Comparison of ENCODE assay signal across 1 cellular context in the genomic region with DNA sequence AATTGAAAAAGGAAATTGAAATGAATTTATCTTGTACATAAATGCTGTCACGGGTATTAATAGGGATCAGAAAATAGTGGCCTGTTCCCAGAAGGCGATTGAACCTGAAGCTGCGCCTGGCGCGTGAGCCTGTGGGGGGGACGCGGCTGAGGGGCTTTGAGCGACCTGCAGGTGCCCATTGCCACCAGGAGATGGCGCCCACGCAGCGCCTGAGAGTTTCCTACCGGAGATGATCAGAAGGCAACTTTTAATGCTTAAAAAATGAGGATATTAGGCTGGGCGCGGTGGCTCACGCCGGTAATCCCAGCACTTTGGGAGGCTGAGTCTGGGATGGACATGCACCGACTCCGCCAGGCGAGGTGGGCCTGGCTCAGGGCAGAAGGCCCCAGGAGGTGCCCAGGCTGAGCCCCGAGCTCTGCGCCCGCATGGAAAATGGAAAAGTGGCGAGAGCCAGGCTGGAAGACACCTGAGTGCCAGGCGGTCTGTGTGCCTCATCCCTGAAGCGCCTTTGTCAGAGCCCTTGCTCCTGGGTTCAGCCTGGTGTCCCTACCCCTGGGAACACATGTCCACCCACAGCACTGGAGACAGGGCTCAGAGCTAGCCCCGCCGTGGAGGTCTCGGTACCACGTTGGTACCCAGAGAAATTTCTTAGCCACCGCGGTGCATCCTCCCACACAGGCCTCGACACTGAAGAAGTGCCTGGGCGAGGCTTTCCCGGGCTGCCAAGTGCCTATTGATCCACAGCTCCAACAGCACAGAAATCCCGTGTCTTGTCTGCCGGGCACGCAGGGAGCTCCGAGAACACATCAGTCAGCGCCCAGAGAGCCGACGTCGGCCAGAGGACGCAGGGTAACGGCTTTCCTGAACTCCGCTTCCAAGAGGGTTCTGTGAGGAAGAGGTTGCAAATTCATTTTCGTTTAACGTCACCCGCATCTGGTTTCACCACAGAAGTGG.
TF ChIP-seq lines count a peak whose summit lies in the region.

No MANE protein-coding gene starts in this region.

TF ChIP-seq in HepG2, 621 proteins besides CTCF, POLR2A, EP300 and RAD21 (continued from another document and continues in another):
- TF ChIP-seq ZSCAN5A (CRISPR knock-in tag; IDR thresholded peaks at IDR 0.05; ENCODE audit: borderline replicate concordance) (no peak), NPAS2 (CRISPR knock-in tag; IDR thresholded peaks at IDR 0.05; ENCODE audit: borderline replicate concordance) (no peak), DNMT1 (CRISPR knock-in tag; IDR thresholded peaks at IDR 0.05) (no peak), ZEB1 (IDR thresholded peaks at IDR 0.05; ENCODE audit: insufficient replicate concordance, low read depth) (no peak), ZNF234 (CRISPR knock-in tag; conservative IDR thresholded peaks at IDR 0.05) (no peak), MLX (CRISPR knock-in tag; IDR thresholded peaks at IDR 0.05) (no peak), ZBTB7B (CRISPR knock-in tag; IDR thresholded peaks at IDR 0.05) (0 out of 2 replicates have a peak, but pooled peaks have one; percentile 61), NFE2L2 (IDR thresholded peaks at IDR 0.05; ENCODE audit: low read length) (no peak), XBP1 (CRISPR knock-in tag; IDR thresholded peaks at IDR 0.05) (no peak), MIER2 (CRISPR knock-in tag; IDR thresholded peaks at IDR 0.05) (no peak), TOPORS (CRISPR knock-in tag; IDR thresholded peaks at IDR 0.05) (no peak), ZNF597 (CRISPR knock-in tag; IDR thresholded peaks at IDR 0.05) (no peak), ADNP (CRISPR knock-in tag; IDR thresholded peaks at IDR 0.05) (no peak), HBP1 (CRISPR knock-in tag; IDR thresholded peaks at IDR 0.05; ENCODE audit: low read depth) (no peak), HHEX (CRISPR knock-in tag; IDR thresholded peaks at IDR 0.05) (no peak), ZNF280D (CRISPR knock-in tag; IDR thresholded peaks at IDR 0.05) (no peak), AGO1 (IDR thresholded peaks at IDR 0.05; ENCODE audit: low read depth, low read length, poor library complexity, severe bottlenecking) (peak; percentile 51), ZNF800 (CRISPR knock-in tag; IDR thresholded peaks at IDR 0.05) (no peak), PHF8 (CRISPR knock-in tag; IDR thresholded peaks at IDR 0.05) (no peak), ZNF260 (CRISPR knock-in tag; IDR thresholded peaks at IDR 0.05; ENCODE audit: borderline replicate concordance, low read depth) (no peak), MED8 (CRISPR knock-in tag; IDR thresholded peaks at IDR 0.05; ENCODE audit: insufficient replicate concordance) (no peak), GTF3A (CRISPR knock-in tag; conservative IDR thresholded peaks at IDR 0.05) (no peak), STAG1 (CRISPR knock-in tag; IDR thresholded peaks at IDR 0.05) (peak; percentile 86), CEBPG (CRISPR knock-in tag; IDR thresholded peaks at IDR 0.05) (no peak), ZNF749 (CRISPR knock-in tag; IDR thresholded peaks at IDR 0.05; ENCODE audit: borderline replicate concordance) (no peak), ZNF232 (CRISPR knock-in tag; IDR thresholded peaks at IDR 0.05; ENCODE audit: borderline replicate concordance) (no peak), NR2F6 (IDR thresholded peaks at IDR 0.05) (no peak), NR2F6 (CRISPR knock-in tag; IDR thresholded peaks at IDR 0.05) (no peak), SALL2 (CRISPR knock-in tag; IDR thresholded peaks at IDR 0.05) (no peak), PITX1 (CRISPR knock-in tag; IDR thresholded peaks at IDR 0.05) (no peak), ZNF614 (CRISPR knock-in tag; IDR thresholded peaks at IDR 0.05; ENCODE audit: borderline replicate concordance) (no peak), HNF4G (IDR thresholded peaks at IDR 0.05; ENCODE audit: borderline replicate concordance, low read depth, low read length) (no peak), HNF4G (CRISPR knock-in tag; IDR thresholded peaks at IDR 0.05; ENCODE audit: borderline replicate concordance, low read depth) (no peak), IKZF4 (CRISPR knock-in tag; IDR thresholded peaks at IDR 0.05; ENCODE audit: borderline replicate concordance, low read depth, not compliant biosample characterization) (no peak)
- TF ChIP-seq, protein P1, sequence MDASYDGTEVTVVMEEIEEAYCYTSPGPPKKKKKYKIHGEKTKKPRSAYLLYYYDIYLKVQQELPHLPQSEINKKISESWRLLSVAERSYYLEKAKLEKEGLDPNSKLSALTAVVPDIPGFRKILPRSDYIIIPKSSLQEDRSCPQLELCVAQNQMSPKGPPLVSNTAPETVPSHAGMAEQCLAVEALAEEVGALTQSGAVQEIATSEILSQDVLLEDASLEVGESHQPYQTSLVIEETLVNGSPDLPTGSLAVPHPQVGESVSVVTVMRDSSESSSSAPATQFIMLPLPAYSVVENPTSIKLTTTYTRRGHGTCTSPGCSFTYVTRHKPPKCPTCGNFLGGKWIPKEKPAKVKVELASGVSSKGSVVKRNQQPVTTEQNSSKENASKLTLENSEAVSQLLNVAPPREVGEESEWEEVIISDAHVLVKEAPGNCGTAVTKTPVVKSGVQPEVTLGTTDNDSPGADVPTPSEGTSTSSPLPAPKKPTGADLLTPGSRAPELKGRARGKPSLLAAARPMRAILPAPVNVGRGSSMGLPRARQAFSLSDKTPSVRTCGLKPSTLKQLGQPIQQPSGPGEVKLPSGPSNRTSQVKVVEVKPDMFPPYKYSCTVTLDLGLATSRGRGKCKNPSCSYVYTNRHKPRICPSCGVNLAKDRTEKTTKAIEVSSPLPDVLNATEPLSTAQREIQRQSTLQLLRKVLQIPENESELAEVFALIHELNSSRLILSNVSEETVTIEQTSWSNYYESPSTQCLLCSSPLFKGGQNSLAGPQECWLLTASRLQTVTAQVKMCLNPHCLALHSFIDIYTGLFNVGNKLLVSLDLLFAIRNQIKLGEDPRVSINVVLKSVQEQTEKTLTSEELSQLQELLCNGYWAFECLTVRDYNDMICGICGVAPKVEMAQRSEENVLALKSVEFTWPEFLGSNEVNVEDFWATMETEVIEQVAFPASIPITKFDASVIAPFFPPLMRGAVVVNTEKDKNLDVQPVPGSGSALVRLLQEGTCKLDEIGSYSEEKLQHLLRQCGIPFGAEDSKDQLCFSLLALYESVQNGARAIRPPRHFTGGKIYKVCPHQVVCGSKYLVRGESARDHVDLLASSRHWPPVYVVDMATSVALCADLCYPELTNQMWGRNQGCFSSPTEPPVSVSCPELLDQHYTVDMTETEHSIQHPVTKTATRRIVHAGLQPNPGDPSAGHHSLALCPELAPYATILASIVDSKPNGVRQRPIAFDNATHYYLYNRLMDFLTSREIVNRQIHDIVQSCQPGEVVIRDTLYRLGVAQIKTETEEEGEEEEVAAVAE (CRISPR knock-in tag; IDR thresholded peaks at IDR 0.05; ENCODE audit: borderline replicate concordance), result no peak
- TF ChIP-seq, protein P2, sequence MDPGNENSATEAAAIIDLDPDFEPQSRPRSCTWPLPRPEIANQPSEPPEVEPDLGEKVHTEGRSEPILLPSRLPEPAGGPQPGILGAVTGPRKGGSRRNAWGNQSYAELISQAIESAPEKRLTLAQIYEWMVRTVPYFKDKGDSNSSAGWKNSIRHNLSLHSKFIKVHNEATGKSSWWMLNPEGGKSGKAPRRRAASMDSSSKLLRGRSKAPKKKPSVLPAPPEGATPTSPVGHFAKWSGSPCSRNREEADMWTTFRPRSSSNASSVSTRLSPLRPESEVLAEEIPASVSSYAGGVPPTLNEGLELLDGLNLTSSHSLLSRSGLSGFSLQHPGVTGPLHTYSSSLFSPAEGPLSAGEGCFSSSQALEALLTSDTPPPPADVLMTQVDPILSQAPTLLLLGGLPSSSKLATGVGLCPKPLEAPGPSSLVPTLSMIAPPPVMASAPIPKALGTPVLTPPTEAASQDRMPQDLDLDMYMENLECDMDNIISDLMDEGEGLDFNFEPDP (CRISPR knock-in tag; conservative IDR thresholded peaks at IDR 0.05), result no peak
- TF ChIP-seq, protein P3, sequence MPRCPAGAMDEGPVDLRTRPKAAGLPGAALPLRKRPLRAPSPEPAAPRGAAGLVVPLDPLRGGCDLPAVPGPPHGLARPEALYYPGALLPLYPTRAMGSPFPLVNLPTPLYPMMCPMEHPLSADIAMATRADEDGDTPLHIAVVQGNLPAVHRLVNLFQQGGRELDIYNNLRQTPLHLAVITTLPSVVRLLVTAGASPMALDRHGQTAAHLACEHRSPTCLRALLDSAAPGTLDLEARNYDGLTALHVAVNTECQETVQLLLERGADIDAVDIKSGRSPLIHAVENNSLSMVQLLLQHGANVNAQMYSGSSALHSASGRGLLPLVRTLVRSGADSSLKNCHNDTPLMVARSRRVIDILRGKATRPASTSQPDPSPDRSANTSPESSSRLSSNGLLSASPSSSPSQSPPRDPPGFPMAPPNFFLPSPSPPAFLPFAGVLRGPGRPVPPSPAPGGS (CRISPR knock-in tag; IDR thresholded peaks at IDR 0.05), result 0 out of 2 replicates have a peak, but pooled peaks have one; percentile 38
- TF ChIP-seq, protein P4, sequence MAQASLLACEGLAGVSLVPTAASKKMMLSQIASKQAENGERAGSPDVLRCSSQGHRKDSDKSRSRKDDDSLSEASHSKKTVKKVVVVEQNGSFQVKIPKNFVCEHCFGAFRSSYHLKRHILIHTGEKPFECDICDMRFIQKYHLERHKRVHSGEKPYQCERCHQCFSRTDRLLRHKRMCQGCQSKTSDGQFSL (CRISPR knock-in tag; IDR thresholded peaks at IDR 0.05), result peak; percentile 97
